Comparison of ENCODE assay signal across 26 cellular contexts in genomic region chr10:78411716-78412115, GRCh38.
"Had no signal": no experiment of that assay in that cellular context is flagged by ENCODE, and none has a peak within 500 bp of the region (broad histone marks: within the 10 kb centered on the region; RNA-seq: fewer than 3 reads in every experiment).

No MANE protein-coding gene starts in this region.

- ATAC-seq: gastrocnemius medialis; left ventricle myocardium superior; naive thymus-derived CD8-positive, alpha-beta T cell; stimulated activated memory B cell treated with anti-CD40 and anti-IgM and Interleukin-4, amounts not matched to agents 10 μg/mL and 1 μg/mL and 100 μg/mL, for 72 hours had no signal

- H3K36me3 Mint-ChIP-seq: activated naive CD4-positive, alpha-beta T cell treated with anti-CD3 and anti-CD28 coated beads, Interleukin-2, amount 10 ng/mL, durations not matched to agents 7 days and 5 days; activated naive CD8-positive, alpha-beta T cell treated with anti-CD3 and anti-CD28 coated beads, Interleukin-2, amount 10 ng/mL, durations not matched to agents 7 days and 5 days; naive thymus-derived CD8-positive, alpha-beta T cell; stimulated activated memory B cell treated with anti-CD40 and anti-IgM and Interleukin-4, amounts not matched to agents 10 μg/mL and 1 μg/mL and 100 μg/mL, for 72 hours had no signal

- H3K9me3 Mint-ChIP-seq: activated B cell treated with CpG ODN at 0.5 μM for 24 hours; activated naive CD4-positive, alpha-beta T cell treated with anti-CD3 and anti-CD28 coated beads, Interleukin-2, amount 10 ng/mL, durations not matched to agents 7 days and 5 days; activated naive CD8-positive, alpha-beta T cell treated with anti-CD3 and anti-CD28 coated beads, Interleukin-2, amount 10 ng/mL, durations not matched to agents 7 days and 5 days; naive thymus-derived CD8-positive, alpha-beta T cell; stimulated activated memory B cell treated with anti-CD40 and anti-IgM and Interleukin-4, amounts not matched to agents 10 μg/mL and 1 μg/mL and 100 μg/mL, for 72 hours had no signal

- H3K36me3 ChIP-seq: gastrocnemius medialis, neutrophil, ovary, prostate gland, suprapubic skin, tibial artery had no signal

- H3K4me3 ChIP-seq: gastrocnemius medialis, ovary, prostate gland, smooth muscle cell, suprapubic skin, tibial artery had no signal

- H3K27me3 ChIP-seq: gastrocnemius medialis, ovary, tibial artery had no signal

- DNase-seq: activated B cell treated with CpG ODN at 0.5 μM for 24 hours; activated CD8-positive, alpha-beta memory T cell treated with anti-CD3 and anti-CD28 coated beads for 24 hours; activated gamma-delta T cell; activated naive CD4-positive, alpha-beta T cell treated with anti-CD3 and anti-CD28 coated beads, Interleukin-2, amount 10 ng/mL, durations not matched to agents 7 days and 5 days; activated naive CD8-positive, alpha-beta T cell treated with anti-CD3 and anti-CD28 coated beads, Interleukin-2, amount 10 ng/mL, durations not matched to agents 7 days and 5 days; activated T-cell treated with anti-CD3 and anti-CD28 coated beads, Interleukin-2, amount 50 U/mL, for 1 hour; amniotic stem cell; central memory CD4-positive, alpha-beta T cell; dermis blood vessel endothelial cell; effector CD8-positive, alpha-beta T cell; gastrocnemius medialis; glutamatergic neuron; left ventricle myocardium superior; naive thymus-derived CD8-positive, alpha-beta T cell; ovary; retina; SK-N-SH; stimulated activated CD4-positive, alpha-beta T cell treated with anti-CD3 and anti-CD28 coated beads, Interleukin-1b, Interleukin-23, amount 100 ng/mL, for 48 hours; stimulated activated CD4-positive, alpha-beta T cell treated with anti-CD3 and anti-CD28 coated beads, Interleukin-4, amount 100 ng/mL, for 4 hours; T-helper 2 cell had no signal

- H3K9me3 ChIP-seq: gastrocnemius medialis, neutrophil, ovary, prostate gland, SK-N-SH, suprapubic skin, tibial artery had no signal

- H3K27ac Mint-ChIP-seq: activated B cell treated with CpG ODN at 0.5 μM for 24 hours; activated naive CD4-positive, alpha-beta T cell treated with anti-CD3 and anti-CD28 coated beads, Interleukin-2, amount 10 ng/mL, durations not matched to agents 7 days and 5 days; activated naive CD8-positive, alpha-beta T cell treated with anti-CD3 and anti-CD28 coated beads, Interleukin-2, amount 10 ng/mL, durations not matched to agents 7 days and 5 days; naive thymus-derived CD8-positive, alpha-beta T cell; stimulated activated memory B cell treated with anti-CD40 and anti-IgM and Interleukin-4, amounts not matched to agents 10 μg/mL and 1 μg/mL and 100 μg/mL, for 72 hours had no signal

- H3K4me3 Mint-ChIP-seq: activated B cell treated with CpG ODN at 0.5 μM for 24 hours; activated naive CD4-positive, alpha-beta T cell treated with anti-CD3 and anti-CD28 coated beads, Interleukin-2, amount 10 ng/mL, durations not matched to agents 7 days and 5 days; activated naive CD8-positive, alpha-beta T cell treated with anti-CD3 and anti-CD28 coated beads, Interleukin-2, amount 10 ng/mL, durations not matched to agents 7 days and 5 days; naive thymus-derived CD8-positive, alpha-beta T cell; stimulated activated memory B cell treated with anti-CD40 and anti-IgM and Interleukin-4, amounts not matched to agents 10 μg/mL and 1 μg/mL and 100 μg/mL, for 72 hours had no signal

- H3K9me2 ChIP-seq: SK-N-SH had no signal

- H3K27ac ChIP-seq: gastrocnemius medialis, neutrophil, ovary, prostate gland, suprapubic skin, tibial artery had no signal

- H3K4me2 ChIP-seq: SK-N-SH, smooth muscle cell had no signal
